ENCODE assay signal across 2 cellular contexts in genomic region chr10:131858118-131858515, GRCh38.
TF ChIP-seq lines count a peak whose summit lies in the region.

No MANE protein-coding gene starts in this region.

TF ChIP-seq in SK-N-SH, 30 proteins besides CTCF, POLR2A, EP300 and RAD21 (continued from another document):
- no peak for TF ChIP-seq MAX (IDR thresholded peaks at IDR 0.05; ENCODE audit: low read depth)
- TF ChIP-seq CHD2 (IDR thresholded peaks at IDR 0.05; ENCODE audit: low read length, partially characterized antibody) = no peak
- no peak for TF ChIP-seq SMC3 (IDR thresholded peaks at IDR 0.05; ENCODE audit: low read depth, low read length)
- TF ChIP-seq IRF3 (IDR thresholded peaks at IDR 0.05; ENCODE audit: low read depth, low read length) = no peak
- TF ChIP-seq NRF1 (IDR thresholded peaks at IDR 0.05; ENCODE audit: low read depth, low read length) = no peak
- no peak for TF ChIP-seq TEAD4 (IDR thresholded peaks at IDR 0.05; ENCODE audit: borderline replicate concordance, insufficient read depth)
- no peak for TF ChIP-seq ZBTB33 (IDR thresholded peaks at IDR 0.05; ENCODE audit: borderline replicate concordance, low read depth)

TF ChIP-seq in SK-N-SH treated with all-trans-retinoic acid at 6 μM for 48 hours, 23 proteins besides CTCF, POLR2A, EP300 and RAD21 (continued from another document):
- TF ChIP-seq PATZ1 (CRISPR knock-in tag; IDR thresholded peaks at IDR 0.05; ENCODE audit: borderline replicate concordance) (no peak), POU6F1 (CRISPR knock-in tag; IDR thresholded peaks at IDR 0.05; ENCODE audit: borderline replicate concordance, low read depth) (no peak)
